7 cellular contexts compared by ENCODE assay signal in genomic region chr4:168632246-168632832, GRCh38.
DNase-seq lines count a peak whose midpoint lies in the region; ATAC-seq, FAIRE-seq and TF ChIP-seq lines count a peak whose summit lies in the region.

No MANE protein-coding gene starts in this region.

- H3K4me1 Mint-ChIP-seq in MCF 10A (ENCODE audit: insufficient read depth, unreplicated experiment), result peaks cover 49% of the 10 kb centered on the region

- POLR2A ChIA-PET in MCF 10A (lab: Yijun Ruan, JAX), result interaction anchor here (0.5 to 4.7 kb wide), 11 partner anchors 9 to 81 kb away, joined by 3 to 44 read pairs (median 4); no protein-coding TSS in a partner anchor

- DNase-seq in MCF 10A (ENCODE audit: unreplicated experiment), result no peak
- no peak for DNase-seq in kidney
- DNase-seq in spleen, result no peak
- no peak for DNase-seq in cerebellum (ENCODE audit: low spot score)

- H3K9me3 Mint-ChIP-seq in MCF 10A (ENCODE audit: unreplicated experiment), result no peaks in the 10 kb centered on the region

- no peak overlapping the region for H3K27ac Mint-ChIP-seq in MCF 10A (ENCODE audit: low read depth, unreplicated experiment)

- no TSS peak for BruUV-seq in MCF 10A (replicated peaks; lab: Mats Ljungman, UMichigan)

- no peaks in the 10 kb centered on the region for H3K36me3 Mint-ChIP-seq in MCF 10A (ENCODE audit: insufficient read depth, unreplicated experiment)

- H3K4me1 ChIP-seq in HUES64 (ENCODE audit: insufficient read depth, low read length) (peaks cover 48% of the 10 kb centered on the region), kidney (ENCODE audit: control insufficient read depth in 1 of 2, insufficient read depth in 1 of 2, low read depth in 1 of 2, low read length in 2 of 2) (peaks cover 2 to 5% of the 10 kb centered on the region in 2 donors), spleen (peaks cover 0 to 30% (median 15%) of the 10 kb centered on the region in 6 donors)

- no peaks in the 10 kb centered on the region for H3K9me3 ChIP-seq in HUES64 (ENCODE audit: insufficient read depth, low read depth, low read length)
- H3K9me3 ChIP-seq in kidney (ENCODE audit: control insufficient read depth in 1 of 2, low read length in 2 of 2), result no peaks in the 10 kb centered on the region
- H3K9me3 ChIP-seq in spleen, result no peaks in the 10 kb centered on the region

- H3K27me3 ChIP-seq in HUES64 (ENCODE audit: insufficient read depth, low read length) (peaks cover 4% of the 10 kb centered on the region; the same call in 1 of the 2 replicates), spleen (replicated peaks in 1 of 7) (peaks cover 0 to 68% (median 15%) of the 10 kb centered on the region in 7 donors)

- 2% methylated on average over 7 of the region's 8 CpGs for WGBS in HUES64
- 11 to 14% (median 11%) methylated on average over 8 of the region's 8 CpGs for WGBS in spleen, 5 donors

- H3K27ac ChIP-seq in HUES64 (ENCODE audit: low read depth, low read length) (peak overlapping the region; percentile 79), kidney (ENCODE audit: low read depth in 2 of 2, low read length in 2 of 2) (no peak overlapping the region), spleen (peak overlapping the region in 5 of 8 donors; percentile 23 to 60 (median 35))

- no peak for ATAC-seq in GM21717 (IDR thresholded peaks at IDR 0.05; ENCODE audit: unreplicated experiment)
- ATAC-seq in HG03196 (IDR thresholded peaks at IDR 0.05; ENCODE audit: unreplicated experiment), result no peak

- H3K36me3 ChIP-seq in HUES64 (ENCODE audit: insufficient read depth, low read length) (no peaks in the 10 kb centered on the region), kidney (ENCODE audit: control insufficient read depth in 1 of 2, insufficient read depth in 2 of 2, low read length in 2 of 2) (no peaks in the 10 kb centered on the region), spleen (no peaks in the 10 kb centered on the region)

- intact Hi-C loops in MCF 10A (cut with micrococcal nuclease) (loop anchor here (1.0 kb wide), 1 partner anchor 44 kb away; no protein-coding TSS in a partner anchor), kidney (cut with DNase I) (no loop called here), spleen (cut with DNase I; ENCODE audit: low total_unique reads) (no loop called here)

- H3K4me3 ChIP-seq in HUES64 (ENCODE audit: low read length) (peak overlapping the region; percentile 94), kidney (ENCODE audit: low read length in 2 of 2) (peak overlapping the region; percentile 72 to 81), spleen (peak overlapping the region; percentile 9 to 64 (median 43))

- CTCF ChIA-PET in MCF 10A (lab: Yijun Ruan, JAX), result interaction anchor here (0.7 to 2.7 kb wide), 12 partner anchors 9 to 208 kb away, joined by 3 to 31 read pairs (median 4); no protein-coding TSS in a partner anchor

- peak overlapping the region; percentile 79 for H3K4me3 Mint-ChIP-seq in MCF 10A (ENCODE audit: unreplicated experiment)

- H3K9ac ChIP-seq in HUES64 (ENCODE audit: low read depth, low read length), result peak overlapping the region; percentile 91; the same call in 1 of the 2 replicates
- peak overlapping the region in 1 of 2 donors; percentile 13 for H3K9ac ChIP-seq in kidney (ENCODE audit: low read length in 2 of 2)

- no peaks in the 10 kb centered on the region for H3K27me3 Mint-ChIP-seq in MCF 10A (ENCODE audit: insufficient read depth, unreplicated experiment)

- no peak for TF ChIP-seq CTCF in MCF 10A (IDR thresholded peaks at IDR 0.05; ENCODE audit: unreplicated experiment)
- no peak for TF ChIP-seq CTCF in kidney (IDR thresholded peaks at IDR 0.05; ENCODE audit: borderline replicate concordance, extremely low read depth, insufficient read depth)
- no peak for TF ChIP-seq CTCF in spleen (IDR thresholded peaks at IDR 0.05 in 8 of 11, conservative IDR thresholded peaks at IDR 0.05 in 3 of 11)

- FAIRE-seq in kidney (lab: Jason Lieb, UNC), result no peak

- TF ChIP-seq POLR2A in spleen (IDR thresholded peaks at IDR 0.05), result no peak

Comparison
In these comparisons a context has a peak if more than half of its experiments do, and no peak if none do; other contexts are left out.
1. H3K27ac ChIP-seq: peak in HUES64 (single experiment) and spleen (5 of 8); none in kidney (0 of 2).
2. H3K4me3 ChIP-seq: peak in every context shown above with its lines; median percentile 94 in HUES64; 76 in kidney; 43 in spleen.